8 cellular contexts compared by ENCODE assay signal in genomic region chr21:45154511-45155508, GRCh38.
A peak's percentile ranks its signal among the peaks of the same experiment; 100 is the strongest.
DNase-seq lines count a peak whose midpoint lies in the region; ATAC-seq and TF ChIP-seq lines count a peak whose summit lies in the region.

No MANE protein-coding gene starts in this region.

- H3K27ac Mint-ChIP-seq in activated T-cell treated with anti-CD3 and anti-CD28 coated beads, Interleukin-2, amount 50 U/mL, for 24 hours, result no peak overlapping the region

- DNase-seq in activated T-cell treated with anti-CD3 and anti-CD28 coated beads, Interleukin-2, amount 50 U/mL, for 24 hours, result peak; percentile 40
- DNase-seq in activated T-cell treated with anti-CD3 and anti-CD28 coated beads, Interleukin-2, amount 50 U/mL, for 1 hour, result no peak
- peak; percentile 4 for DNase-seq in T follicular helper cell (ENCODE audit: low read depth)
- DNase-seq in esophagus muscularis mucosa (ENCODE audit: extremely low spot score), result no peak
- DNase-seq in smooth muscle cell of the brain vasculature (ENCODE audit: low read depth, low spot score), result peak; percentile 62
- no peak for DNase-seq in NCI-H1930 (lab: John Stamatoyannopoulos, UW)

- no peaks in the 10 kb centered on the region for H3K27me3 Mint-ChIP-seq in activated T-cell treated with anti-CD3 and anti-CD28 coated beads, Interleukin-2, amount 50 U/mL, for 24 hours

- 64% methylated on average over 9 of the region's 9 CpGs for WGBS in esophagus muscularis mucosa

- H3K27ac ChIP-seq in esophagus muscularis mucosa (replicated peaks in 1 of 4), result peak overlapping the region in 3 of 4 donors; percentile 55 to 73 (median 66)

- no peak for TF ChIP-seq EP300 in esophagus muscularis mucosa (IDR thresholded peaks at IDR 0.05)

- peaks cover 41% of the 10 kb centered on the region for H3K4me1 Mint-ChIP-seq in activated T-cell treated with anti-CD3 and anti-CD28 coated beads, Interleukin-2, amount 50 U/mL, for 24 hours (ENCODE audit: low read depth)

- no peak for TF ChIP-seq CTCF in esophagus muscularis mucosa (IDR thresholded peaks at IDR 0.05)

- peaks cover 0 to 25% (median 11%) of the 10 kb centered on the region in 4 donors for H3K36me3 ChIP-seq in esophagus muscularis mucosa

- ATAC-seq in GM19035 (IDR thresholded peaks at IDR 0.05; ENCODE audit: unreplicated experiment) (no peak), GM18520 (IDR thresholded peaks at IDR 0.05; ENCODE audit: unreplicated experiment) (no peak)

- no peak for TF ChIP-seq POLR2A in esophagus muscularis mucosa (IDR thresholded peaks at IDR 0.05; ENCODE audit: low read depth)

- H3K9me3 Mint-ChIP-seq in activated T-cell treated with anti-CD3 and anti-CD28 coated beads, Interleukin-2, amount 50 U/mL, for 24 hours, result no peaks in the 10 kb centered on the region

- peaks cover 15% of the 10 kb centered on the region for H3K36me3 Mint-ChIP-seq in activated T-cell treated with anti-CD3 and anti-CD28 coated beads, Interleukin-2, amount 50 U/mL, for 24 hours (ENCODE audit: low read depth)

- no peaks in the 10 kb centered on the region for H3K27me3 ChIP-seq in esophagus muscularis mucosa

- H3K9me3 ChIP-seq in esophagus muscularis mucosa, result no peaks in the 10 kb centered on the region

- peaks cover 11 to 52% (median 48%) of the 10 kb centered on the region in 4 donors for H3K4me1 ChIP-seq in esophagus muscularis mucosa

- H3K4me3 ChIP-seq in esophagus muscularis mucosa, result no peak overlapping the region

- H3K4me3 Mint-ChIP-seq in activated T-cell treated with anti-CD3 and anti-CD28 coated beads, Interleukin-2, amount 50 U/mL, for 24 hours, result no peak overlapping the region

- intact Hi-C loops in esophagus muscularis mucosa (cut with DNase I), result loop anchor here (10.0 kb wide), 1 partner anchor 280 kb away; no protein-coding TSS in a partner anchor

Comparison
In these comparisons a context has a peak if more than half of its experiments do, and no peak if none do; other contexts are left out.
1. DNase-seq: peak in activated T-cell treated with anti-CD3 and anti-CD28 coated beads, Interleukin-2, amount 50 U/mL, for 24 hours (single experiment), T follicular helper cell (single experiment) and smooth muscle cell of the brain vasculature (single experiment); none in activated T-cell treated with anti-CD3 and anti-CD28 coated beads, Interleukin-2, amount 50 U/mL, for 1 hour (single experiment), esophagus muscularis mucosa (single experiment) and NCI-H1930 (0 of 2).